ENCODE assay signal across 32 cellular contexts in genomic region chr2:45105050-45105582, GRCh38.
"Had no signal": no experiment of that assay in that cellular context is flagged by ENCODE, and none has a peak within 500 bp of the region (broad histone marks: within the 10 kb centered on the region; RNA-seq: fewer than 3 reads in every experiment).

No MANE protein-coding gene starts in this region.

- H3K9me3 ChIP-seq: gastroesophageal sphincter, mucosa of descending colon, neutrophil, ovary, stomach, suprapubic skin, tibial artery had no signal

- H3K4me1 ChIP-seq: gastroesophageal sphincter, stomach, suprapubic skin had no signal

- H3K36me3 ChIP-seq: gastroesophageal sphincter, neutrophil, ovary, stomach, suprapubic skin, tibial artery had no signal

- H3K9me3 Mint-ChIP-seq: activated CD8-positive, alpha-beta T cell treated with anti-CD3 and anti-CD28 coated beads for 36 hours; activated naive CD8-positive, alpha-beta T cell treated with anti-CD3 and anti-CD28 coated beads, Interleukin-2, amount 50 U/mL, for 24 hours; activated T-cell treated with anti-CD3 and anti-CD28 coated beads, Interleukin-2, amount 50 U/mL, for 4 hours; activated T-helper 17 cell treated with anti-CD3 and anti-CD28 coated beads, Interleukin-2, amount 50 U/mL, for 72 hours; natural killer cell treated with Interleukin-12 subunit alpha and Interleukin-12 subunit beta and Interleukin-15 and Interleukin-18, amount 100 ng/mL, for 72 hours; stimulated activated effector memory CD8-positive, alpha-beta T cell treated with anti-CD3 and anti-CD28 coated beads, Interleukin-12 subunit alpha, Interleukin-12 subunit beta, amount 100 ng/mL, for 72 hours; WTC11 had no signal

- FAIRE-seq: colon, keratinocyte had no signal

- H3K4me3 ChIP-seq: gastroesophageal sphincter, mucosa of descending colon, ovary, skin epidermis, stomach, suprapubic skin, tibial artery had no signal

- H3K36me3 Mint-ChIP-seq: activated naive CD4-positive, alpha-beta T cell treated with anti-CD3 and anti-CD28 coated beads, Interleukin-2, amount 50 U/mL, for 24 hours; natural killer cell treated with Interleukin-12 subunit alpha and Interleukin-12 subunit beta and Interleukin-15 and Interleukin-18, amount 100 ng/mL, for 72 hours; stimulated activated effector memory CD8-positive, alpha-beta T cell treated with anti-CD3 and anti-CD28 coated beads, Interleukin-12 subunit alpha, Interleukin-12 subunit beta, amount 100 ng/mL, for 72 hours; WTC11 had no signal

- H3K4me1 Mint-ChIP-seq: activated naive CD4-positive, alpha-beta T cell treated with anti-CD3 and anti-CD28 coated beads, Interleukin-2, amount 50 U/mL, for 24 hours; activated T-helper 17 cell treated with anti-CD3 and anti-CD28 coated beads, Interleukin-2, amount 50 U/mL, for 72 hours; stimulated activated effector memory CD8-positive, alpha-beta T cell treated with anti-CD3 and anti-CD28 coated beads, Interleukin-12 subunit alpha, Interleukin-12 subunit beta, amount 100 ng/mL, for 72 hours; T-helper 17 cell; WTC11 had no signal

- H3K4me3 Mint-ChIP-seq: activated CD8-positive, alpha-beta T cell treated with anti-CD3 and anti-CD28 coated beads for 36 hours; activated naive CD4-positive, alpha-beta T cell treated with anti-CD3 and anti-CD28 coated beads, Interleukin-2, amount 50 U/mL, for 24 hours; activated naive CD8-positive, alpha-beta T cell treated with anti-CD3 and anti-CD28 coated beads, Interleukin-2, amount 50 U/mL, for 24 hours; activated T-cell treated with anti-CD3 and anti-CD28 coated beads, Interleukin-2, amount 50 U/mL, for 4 hours; activated T-helper 17 cell treated with anti-CD3 and anti-CD28 coated beads, Interleukin-2, amount 50 U/mL, for 72 hours; natural killer cell treated with Interleukin-12 subunit alpha and Interleukin-12 subunit beta and Interleukin-15 and Interleukin-18, amount 100 ng/mL, for 72 hours; stimulated activated effector memory CD8-positive, alpha-beta T cell treated with anti-CD3 and anti-CD28 coated beads, Interleukin-12 subunit alpha, Interleukin-12 subunit beta, amount 100 ng/mL, for 72 hours; T-helper 17 cell; WTC11 had no signal

- DNase-seq: activated CD4-positive, alpha-beta T cell treated with anti-CD3 and anti-CD28 coated beads for 1 hour; activated CD4-positive, alpha-beta T cell treated with anti-CD3 and anti-CD28 coated beads, Interleukin-2, amount 50 U/mL, for 1 hour; activated CD8-positive, alpha-beta T cell treated with anti-CD3 and anti-CD28 coated beads for 36 hours; activated naive CD8-positive, alpha-beta T cell treated with anti-CD3 and anti-CD28 coated beads, Interleukin-2, amount 50 U/mL, for 24 hours; activated T-cell treated with anti-CD3 and anti-CD28 coated beads, Interleukin-2, amount 50 U/mL, for 4 hours; amygdala; dermis blood vessel endothelial cell; effector CD8-positive, alpha-beta T cell; hippocampal formation; left cardiac atrium; left ventricle myocardium superior; mucosa of descending colon; ovary; stimulated activated CD4-positive, alpha-beta T cell treated with anti-CD3 and anti-CD28 coated beads, Interleukin-12 subunit alpha, Interleukin-12 subunit beta, amount 100 ng/mL, for 4 hours; stimulated activated CD4-positive, alpha-beta T cell treated with anti-CD3 and anti-CD28 coated beads, Interleukin-4, amount 100 ng/mL, for 1 hour; stomach; T-helper 17 cell; T1000; tibial artery had no signal

- H3K27me3 ChIP-seq: neutrophil, ovary, suprapubic skin, tibial artery had no signal

- H3K27me3 Mint-ChIP-seq: progenitor cell of endocrine pancreas had no signal

- ATAC-seq: activated CD8-positive, alpha-beta T cell treated with anti-CD3 and anti-CD28 coated beads for 36 hours; activated naive CD8-positive, alpha-beta T cell treated with anti-CD3 and anti-CD28 coated beads, Interleukin-2, amount 50 U/mL, for 24 hours; activated T-cell treated with anti-CD3 and anti-CD28 coated beads, Interleukin-2, amount 50 U/mL, for 4 hours; activated T-helper 17 cell treated with anti-CD3 and anti-CD28 coated beads, Interleukin-2, amount 50 U/mL, for 72 hours; gastroesophageal sphincter; left cardiac atrium; left ventricle myocardium superior; mucosa of descending colon; natural killer cell treated with Interleukin-12 subunit alpha and Interleukin-12 subunit beta and Interleukin-15 and Interleukin-18, amount 100 ng/mL, for 72 hours; sciatic nerve; stimulated activated effector memory CD8-positive, alpha-beta T cell treated with anti-CD3 and anti-CD28 coated beads, Interleukin-12 subunit alpha, Interleukin-12 subunit beta, amount 100 ng/mL, for 72 hours; T-helper 17 cell; WTC11 had no signal

- H3K27ac ChIP-seq: gastroesophageal sphincter, neutrophil, ovary, skin epidermis, stomach, suprapubic skin, tibial artery had no signal

- H3K27ac Mint-ChIP-seq: activated CD8-positive, alpha-beta T cell treated with anti-CD3 and anti-CD28 coated beads for 36 hours; activated naive CD4-positive, alpha-beta T cell treated with anti-CD3 and anti-CD28 coated beads, Interleukin-2, amount 50 U/mL, for 24 hours; activated naive CD8-positive, alpha-beta T cell treated with anti-CD3 and anti-CD28 coated beads, Interleukin-2, amount 50 U/mL, for 24 hours; activated T-helper 17 cell treated with anti-CD3 and anti-CD28 coated beads, Interleukin-2, amount 50 U/mL, for 72 hours; natural killer cell treated with Interleukin-12 subunit alpha and Interleukin-12 subunit beta and Interleukin-15 and Interleukin-18, amount 100 ng/mL, for 72 hours; progenitor cell of endocrine pancreas; stimulated activated effector memory CD8-positive, alpha-beta T cell treated with anti-CD3 and anti-CD28 coated beads, Interleukin-12 subunit alpha, Interleukin-12 subunit beta, amount 100 ng/mL, for 72 hours; T-helper 17 cell; WTC11 had no signal
